In the genomic region with DNA sequence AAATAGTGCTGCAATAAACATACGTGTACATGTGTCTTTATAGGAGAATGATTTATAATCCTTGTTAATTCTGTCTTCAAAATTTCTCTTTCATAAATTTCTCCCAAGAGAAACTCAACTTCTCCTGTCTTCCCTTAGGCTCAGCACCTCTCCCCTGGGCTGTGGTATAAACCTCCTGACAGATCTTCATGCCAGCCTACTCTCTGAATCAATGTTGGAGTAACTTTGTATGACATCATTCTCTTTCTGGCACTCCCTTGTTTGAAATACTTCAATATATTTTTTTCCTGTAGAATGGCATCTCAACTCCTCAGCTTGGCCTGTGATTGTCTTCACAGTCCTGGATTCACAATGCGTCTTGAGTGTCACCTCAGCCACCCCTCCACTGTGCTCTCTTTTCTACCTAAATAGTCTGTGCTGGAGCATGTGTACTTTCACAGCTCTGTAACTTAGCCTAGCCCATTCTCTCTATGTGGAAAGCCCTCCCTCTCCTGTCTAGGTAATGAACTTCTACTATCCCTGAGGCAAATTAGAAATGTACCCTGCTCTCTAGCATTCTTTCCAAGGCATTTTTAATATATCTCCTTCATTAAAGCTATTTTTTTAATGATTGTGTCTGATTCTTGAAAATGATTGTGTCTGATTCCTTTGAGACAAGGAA, we compare ENCODE assay signal across 1 cellular context.
TF ChIP-seq lines count a peak whose summit lies in the region.

No MANE protein-coding gene starts in this region.

TF ChIP-seq in K562, 482 proteins besides CTCF, POLR2A, EP300 and RAD21 (continued from another document):
- no peak for TF ChIP-seq RBBP5 (IDR thresholded peaks at IDR 0.05; ENCODE audit: borderline replicate concordance, insufficient read depth, low read length, poor library complexity, severe bottlenecking)
- TF ChIP-seq DDX20 (tag; IDR thresholded peaks at IDR 0.05; ENCODE audit: low read depth) = no peak
- no peak for TF ChIP-seq ZNF274 (IDR thresholded peaks at IDR 0.05; ENCODE audit: borderline replicate concordance, low read depth, low read length)
- TF ChIP-seq KLF1 (tag; IDR thresholded peaks at IDR 0.05) = no peak
- TF ChIP-seq GABPB1 (CRISPR knock-in tag; IDR thresholded peaks at IDR 0.05) = no peak
TF ChIP-seq in K562: peak in this region for 0.
